In the genomic region with DNA sequence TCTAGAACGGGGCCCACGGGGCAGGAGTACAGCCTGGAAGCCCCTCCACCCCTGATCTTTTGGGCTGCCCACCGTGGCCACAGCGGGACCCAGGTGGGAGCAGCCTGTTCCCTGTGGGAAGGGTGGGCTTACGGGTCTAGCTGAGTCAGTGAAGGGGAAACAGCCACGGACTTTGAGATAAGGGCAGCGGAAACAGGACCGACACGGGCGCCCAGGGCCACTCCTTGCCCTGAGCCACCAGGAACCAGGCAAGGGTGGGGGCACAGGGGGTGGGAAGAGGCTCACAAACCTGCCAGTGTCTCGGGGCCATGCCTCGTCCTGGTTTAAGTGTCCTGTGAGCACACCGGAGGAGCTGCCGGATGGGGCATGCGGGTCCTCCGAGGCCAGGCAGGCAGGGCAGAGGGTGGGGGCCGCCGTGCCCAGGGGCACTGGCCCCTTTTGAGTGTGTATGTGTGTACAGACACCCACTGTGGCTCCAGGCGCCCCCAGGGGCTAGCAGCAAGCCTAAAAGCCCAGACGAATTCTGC, we compare ENCODE assay signal across 18 cellular contexts. TPM values are rescaled to one million over a fixed set of nuclear protein-coding genes. Genes with fewer than 3 reads are reported as not detected.
DNase-seq lines count a peak whose midpoint lies in the region; ATAC-seq and TF ChIP-seq lines count a peak whose summit lies in the region.
"Had no signal": no experiment of that assay in that cellular context is flagged by ENCODE, and none has a peak within 500 bp of the region (broad histone marks: within the 10 kb centered on the region; RNA-seq: fewer than 3 reads in every experiment).

No MANE protein-coding gene starts in this region.

- no TSS peak for BruUV-seq in mammary epithelial cell (replicated peaks; lab: Mats Ljungman, UMichigan)

- 82% methylated on average over 17 of the region's 20 CpGs for WGBS in mammary epithelial cell (ENCODE audit: low coverage, missing lambda C conversion rate)
- WGBS in neuronal stem cell (ENCODE audit: extremely low coverage in 2 of 2, insufficient read length in 2 of 2, insufficient replicate concordance in 1 of 2), 2 donors, result no CpG with 5 or more reads among the region's 20 CpGs

- POLR2A ChIA-PET in WTC11 (lab: Charles Lee), result no interaction called here

- no peaks in the 10 kb centered on the region for H3K79me2 ChIP-seq in mammary epithelial cell (ENCODE audit: insufficient read depth, low read length)
- no peaks in the 10 kb centered on the region for H3K79me2 ChIP-seq in MM.1S (ENCODE audit: low read length)

- no peak overlapping the region for H3K9ac ChIP-seq in BLaER1
- H3K9ac ChIP-seq in SK-N-MC (ENCODE audit: insufficient read length), result no peak overlapping the region
- H3K9ac ChIP-seq in mammary epithelial cell (ENCODE audit: insufficient read depth, low read length), result no peak overlapping the region
- peak overlapping the region; percentile 37 for H3K9ac ChIP-seq in neuronal stem cell (ENCODE audit: low read depth, low read length, poor library complexity)
- no peak overlapping the region for H3K9ac ChIP-seq in MM.1S (ENCODE audit: low read length)

- peak overlapping the region; percentile 67 for H2BK15ac ChIP-seq in neuronal stem cell (ENCODE audit: low read length)

- no peaks in the 10 kb centered on the region for H3K9me3 ChIP-seq in BLaER1
- H3K9me3 ChIP-seq in SK-N-MC (ENCODE audit: low read depth, low read length), result no peaks in the 10 kb centered on the region
- H3K9me3 ChIP-seq in mammary epithelial cell (replicated peaks; ENCODE audit: insufficient read depth, low read length), result no peaks in the 10 kb centered on the region
- no peaks in the 10 kb centered on the region for H3K9me3 ChIP-seq in neuronal stem cell (replicated peaks in 1 of 2; ENCODE audit: control insufficient read depth in 2 of 2, insufficient read depth in 1 of 2, low read depth in 1 of 2, low read length in 2 of 2)
- H3K9me3 ChIP-seq in MM.1S (replicated peaks; ENCODE audit: insufficient read depth, low read length), result no peaks in the 10 kb centered on the region
- H3K9me3 ChIP-seq in mucosa of descending colon, result no peaks in the 10 kb centered on the region
- H3K9me3 ChIP-seq: A549, SJCRH30 had no signal

- ATAC-seq in WTC11 (no peak), mucosa of descending colon (no peak)
- ATAC-seq: A549 had no signal

- DNase-seq in SK-N-MC (ENCODE audit: low read depth, low spot score) (no peak), mammary epithelial cell (no peak), neuronal stem cell (ENCODE audit: low spot score) (no peak), WTC11 (ENCODE audit: low spot score) (no peak), MM.1S (no peak), mucosa of descending colon (no peak), DMS53 (lab: John Stamatoyannopoulos, UW) (no peak)
- DNase-seq: CD4-positive, alpha-beta T cell; NCI-H1436 treated with DMSO at 0.1 percent for 48 hours; NCI-H2081; NCI-H524; RPMI8226; SJCRH30 had no signal

- peaks cover 2% of the 10 kb centered on the region for H3K27me3 Mint-ChIP-seq in WTC11 (ENCODE audit: low read depth)
- H3K27me3 Mint-ChIP-seq: CD4-positive, alpha-beta T cell; IgD-negative memory B cell had no signal

- peak overlapping the region; percentile 46 for H2AK5ac ChIP-seq in neuronal stem cell (ENCODE audit: low read depth, low read length)

- no peaks in the 10 kb centered on the region for H3K9me3 Mint-ChIP-seq in WTC11
- H3K9me3 Mint-ChIP-seq: CD4-positive, alpha-beta T cell; IgD-negative memory B cell had no signal

- no peak overlapping the region for H3K4ac ChIP-seq in neuronal stem cell (ENCODE audit: low read length)

- H3K27ac Mint-ChIP-seq in WTC11, result no peak overlapping the region
- H3K27ac Mint-ChIP-seq: CD4-positive, alpha-beta T cell had no signal

- H3K4me2 ChIP-seq in BLaER1, result peak overlapping the region; percentile 79; the same call in 1 of the 2 replicates
- H3K4me2 ChIP-seq in mammary epithelial cell (ENCODE audit: insufficient read depth, low read depth, low read length), result peak overlapping the region; percentile 99
- H3K4me2 ChIP-seq in neuronal stem cell (ENCODE audit: insufficient read depth, low read length, poor library complexity, severe bottlenecking), result no peak overlapping the region
- no peak overlapping the region for H3K4me2 ChIP-seq in MM.1S (ENCODE audit: low read depth, low read length)

- H2BK5ac ChIP-seq in neuronal stem cell (ENCODE audit: low read length), result no peak overlapping the region

- intact Hi-C loops in mammary epithelial cell (cut with micrococcal nuclease) (no loop called here), mucosa of descending colon (cut with DNase I, micrococcal nuclease) (no loop called here)

- no peaks in the 10 kb centered on the region for H3F3A ChIP-seq in MM.1S (ENCODE audit: insufficient read depth, low read length)

- H2BK12ac ChIP-seq in neuronal stem cell (ENCODE audit: low read length), result no peak overlapping the region

- H3K18ac ChIP-seq in neuronal stem cell (ENCODE audit: low read length), result no peak overlapping the region

- no peak overlapping the region for H3K27ac ChIP-seq in BLaER1
- H3K27ac ChIP-seq in SK-N-MC, result 0 out of 2 replicates have a peak overlapping the region, but pooled peaks have one; percentile 25
- no peak overlapping the region for H3K27ac ChIP-seq in mammary epithelial cell (ENCODE audit: insufficient read depth, low read depth, low read length)
- H3K27ac ChIP-seq in neuronal stem cell (replicated peaks; ENCODE audit: low read length), result no peak overlapping the region
- H3K27ac ChIP-seq in MM.1S (ENCODE audit: low read length), result no peak overlapping the region
- H3K27ac ChIP-seq: A549, SJCRH30 had no signal

- H3K4me3 Mint-ChIP-seq in WTC11, result no peak overlapping the region
- H3K4me3 Mint-ChIP-seq: CD4-positive, alpha-beta T cell had no signal

- H3K4me3 ChIP-seq in BLaER1, result no peak overlapping the region
- H3K4me3 ChIP-seq in SK-N-MC, result no peak overlapping the region
- H3K4me3 ChIP-seq in mammary epithelial cell (replicated peaks in 1 of 3; ENCODE audit: insufficient read depth in 1 of 3, low read depth in 2 of 3, low read length in 3 of 3), result no peak overlapping the region
- H3K4me3 ChIP-seq in neuronal stem cell (ENCODE audit: low read length in 2 of 2), result no peak overlapping the region
- H3K4me3 ChIP-seq in MM.1S (ENCODE audit: low read length), result no peak overlapping the region
- H3K4me3 ChIP-seq in mucosa of descending colon, result no peak overlapping the region
- H3K4me3 ChIP-seq: A549, SJCRH30 had no signal

- H3K9me2 ChIP-seq in MM.1S (replicated peaks; ENCODE audit: insufficient read depth, low read length), result no peaks in the 10 kb centered on the region

- dilution Hi-C loops in mammary epithelial cell (cut with HindIII; ENCODE audit: low sequenced_read_pairs), result no loop called here

- H3K27me3 ChIP-seq in BLaER1 (peaks cover 56% of the 10 kb centered on the region), mammary epithelial cell (ENCODE audit: insufficient read depth, low read length) (no peaks in the 10 kb centered on the region), neuronal stem cell (ENCODE audit: control insufficient read depth in 3 of 3, insufficient read depth in 3 of 3, low read depth in 1 of 3, low read length in 3 of 3) (peaks cover 0 to 18% (median 0%) of the 10 kb centered on the region in 3 experiments), MM.1S (replicated peaks; ENCODE audit: insufficient read depth, low read length) (peaks cover 69% of the 10 kb centered on the region)
- H3K27me3 ChIP-seq: SJCRH30 had no signal

- H4K8ac ChIP-seq in neuronal stem cell (ENCODE audit: low read depth, low read length), result no peak overlapping the region

- H4K91ac ChIP-seq in neuronal stem cell (ENCODE audit: low read depth, low read length, poor library complexity), result no peak overlapping the region

- no peak overlapping the region for H3K14ac ChIP-seq in neuronal stem cell (ENCODE audit: low read length)

- H3K23ac ChIP-seq in neuronal stem cell (ENCODE audit: low read depth, low read length, poor library complexity), result peak overlapping the region; percentile 98

- H4K20me1 ChIP-seq in BLaER1, result peaks cover 34% of the 10 kb centered on the region
- H4K20me1 ChIP-seq in mammary epithelial cell (ENCODE audit: insufficient read depth, low read length), result no peaks in the 10 kb centered on the region
- no peaks in the 10 kb centered on the region for H4K20me1 ChIP-seq in MM.1S (ENCODE audit: insufficient read depth, low read length)

- H2AFZ ChIP-seq in mammary epithelial cell (ENCODE audit: low read depth, low read length), result no peak overlapping the region
- no peak overlapping the region for H2AFZ ChIP-seq in neuronal stem cell (ENCODE audit: low read length)
- no peak overlapping the region for H2AFZ ChIP-seq in MM.1S (ENCODE audit: low read length)

- H3K79me1 ChIP-seq in neuronal stem cell (ENCODE audit: low read depth, low read length), result peaks cover 5% of the 10 kb centered on the region

- H3K4me1 ChIP-seq in BLaER1 (peaks cover 57% of the 10 kb centered on the region), mammary epithelial cell (ENCODE audit: insufficient read depth, low read length) (peaks cover 16% of the 10 kb centered on the region), neuronal stem cell (ENCODE audit: control insufficient read depth in 2 of 2, insufficient read depth in 1 of 2, low read depth in 1 of 2, low read length in 2 of 2) (peaks cover 0 to 5% of the 10 kb centered on the region in 2 donors), MM.1S (ENCODE audit: low read length) (no peaks in the 10 kb centered on the region), mucosa of descending colon (ENCODE audit: low read depth) (peaks cover 5% of the 10 kb centered on the region)

- H3K36me3 ChIP-seq in BLaER1 (no peaks in the 10 kb centered on the region), SK-N-MC (ENCODE audit: insufficient read depth, low read length) (no peaks in the 10 kb centered on the region), mammary epithelial cell (ENCODE audit: insufficient read depth, low read length) (no peaks in the 10 kb centered on the region), neuronal stem cell (replicated peaks in 1 of 2; ENCODE audit: control insufficient read depth in 2 of 2, insufficient read depth in 2 of 2, low read length in 2 of 2) (peaks cover 0 to 8% of the 10 kb centered on the region in 2 donors), MM.1S (replicated peaks; ENCODE audit: insufficient read depth, low read length) (no peaks in the 10 kb centered on the region), mucosa of descending colon (ENCODE audit: low read depth) (no peaks in the 10 kb centered on the region)

- TF ChIP-seq CTCF in mammary epithelial cell (conservative IDR thresholded peaks at IDR 0.05 in 1 of 2, IDR thresholded peaks at IDR 0.05 in 1 of 2; ENCODE audit: extremely low read depth in 1 of 2, insufficient read depth in 1 of 2, low read depth in 1 of 2, low read length in 2 of 2) (no peak), WTC11 (IDR thresholded peaks at IDR 0.05) (no peak), MM.1S (IDR thresholded peaks at IDR 0.05; ENCODE audit: low read length) (no peak), mucosa of descending colon (IDR thresholded peaks at IDR 0.05) (no peak)

- CTCF ChIA-PET in mammary epithelial cell (lab: Charles Lee; ENCODE audit: low non-redundant PET), result no interaction called here
- CTCF ChIA-PET in WTC11 (lab: Charles Lee), result interaction anchor here (1.2 to 1.8 kb wide), 2 partner anchors 16 to 129 kb away, joined by 3 to 5 read pairs; no protein-coding TSS in a partner anchor

- H3K4me1 Mint-ChIP-seq in WTC11, result no peaks in the 10 kb centered on the region

- no peaks in the 10 kb centered on the region for H3K36me3 Mint-ChIP-seq in WTC11
- H3K36me3 Mint-ChIP-seq: IgD-negative memory B cell had no signal

- no peak overlapping the region for H2BK120ac ChIP-seq in neuronal stem cell (ENCODE audit: low read depth, low read length)

- in situ Hi-C loops in mammary epithelial cell (cut with MboI; ENCODE audit: low sequenced_read_pairs in 2 of 2), result no loop called here

RNA-seq across cellular contexts. Expression of a gene that starts 47.6 kb away (rescaled TPM):
- not detected for total RNA-seq in mammary epithelial cell
- polyA plus RNA-seq in mammary epithelial cell, result not detected
- polyA minus RNA-seq in mammary epithelial cell, result not detected
- 0.06 TPM for polyA plus RNA-seq in neuronal stem cell (2013, experiment 1 of 2)
- polyA plus RNA-seq in neuronal stem cell (2013, experiment 2 of 2), result 0.04 TPM
- total RNA-seq in WTC11 (2021), result not detected in 3 replicates
- not detected for total RNA-seq in mucosa of descending colon
- total RNA-seq: CD4-positive, alpha-beta T cell; H4; HT-29 had no signal
- polyA plus RNA-seq: A549, IgD-negative memory B cell had no signal

RNA-seq across cellular contexts. Expression of a gene that starts 48.3 kb away (rescaled TPM):
- total RNA-seq in mammary epithelial cell (1 to 10 TPM in 1 of 2 donors, under 1 TPM in 1; 0.73 to 2.0 TPM), WTC11 (2021) (2.9 to 4.4 TPM (median 3.0 TPM) in 3 replicates), mucosa of descending colon (10 to 100 TPM in 2 of 3 donors, 1 to 10 TPM in 1; 9.9 to 23.8 (median 15.6) TPM)
- 0.29 TPM for polyA plus RNA-seq in mammary epithelial cell
- not detected for polyA minus RNA-seq in mammary epithelial cell
- polyA plus RNA-seq in neuronal stem cell (2013, experiment 1 of 2), result 5.6 TPM
- 5.4 TPM for polyA plus RNA-seq in neuronal stem cell (2013, experiment 2 of 2)

Comparison
In these comparisons a context has a peak if more than half of its experiments do, and no peak if none do; other contexts are left out.
1. H3K4me2 ChIP-seq: peak in BLaER1 (single experiment) and mammary epithelial cell (single experiment); none in neuronal stem cell (single experiment) and MM.1S (single experiment).